Comparison of ENCODE assay signal across 8 cellular contexts in the genomic region with DNA sequence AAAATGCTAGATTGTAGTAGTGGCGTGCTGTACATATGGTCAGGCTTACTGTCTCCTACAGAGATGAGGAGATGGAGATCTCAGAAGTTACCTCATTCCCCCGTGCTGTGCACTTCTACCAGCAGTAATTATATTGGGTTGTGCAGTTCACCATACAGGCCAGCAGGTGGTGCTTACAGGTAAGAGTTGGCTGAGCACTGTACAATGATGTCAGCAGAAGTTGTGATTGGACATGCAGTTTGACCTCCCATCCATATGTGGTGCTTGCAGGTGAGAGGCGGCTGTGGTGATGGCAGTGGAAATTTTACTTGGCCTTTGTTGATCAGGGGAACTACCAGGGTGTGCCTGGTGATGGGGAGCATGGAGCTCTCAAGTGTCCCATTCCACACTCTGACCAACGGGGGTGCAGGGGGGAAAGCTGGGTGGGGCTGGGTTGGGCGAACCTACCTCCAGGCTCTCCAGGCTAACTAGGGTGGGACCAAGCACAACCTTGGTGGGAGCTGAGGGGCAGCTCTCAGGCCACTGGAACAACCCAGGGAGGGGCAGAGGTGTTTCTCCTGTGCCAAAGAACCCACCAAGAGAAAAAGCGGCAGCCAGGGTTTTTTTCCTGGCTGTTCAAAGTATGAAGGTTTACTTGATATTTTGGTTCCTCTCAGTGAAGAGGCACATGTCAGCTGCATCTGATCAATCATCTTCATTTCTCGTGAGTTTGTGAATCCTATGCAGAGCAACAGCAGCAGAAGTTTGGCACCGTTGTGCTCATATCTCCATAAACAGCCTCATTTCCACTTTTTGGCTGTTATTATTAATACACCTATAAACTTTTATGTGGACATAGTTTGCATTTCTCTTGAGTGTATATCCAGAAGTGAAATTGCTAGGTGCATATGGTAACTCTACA.
DNase-seq lines count a peak whose midpoint lies in the region; ATAC-seq, FAIRE-seq and TF ChIP-seq lines count a peak whose summit lies in the region.
"Had no signal": no experiment of that assay in that cellular context is flagged by ENCODE, and none has a peak within 500 bp of the region (broad histone marks: within the 10 kb centered on the region; RNA-seq: fewer than 3 reads in every experiment).

No MANE protein-coding gene starts in this region.

- in situ Hi-C loops in G401 (cut with HindIII; ENCODE audit: low sequenced_read_pairs), result no loop called here
- in situ Hi-C loops in GM12878 (cut with MboI), result no loop called here

- SMC1A ChIA-PET in GM12878 (lab: Charles Lee; ENCODE audit: uncharacterized antibody, unreplicated experiment), result interaction anchor here (0.7 to 1.4 kb wide), 5 partner anchors 10 to 249 kb away, joined by 3 to 4 read pairs (median 3); no protein-coding TSS in a partner anchor

- TF ChIP-seq RAD21 in GM12878 (IDR thresholded peaks at IDR 0.05; ENCODE audit: insufficient read depth, low read depth, low read length), result peak; percentile 92

- DNase-seq in G401 (ENCODE audit: low spot score) (peak; percentile 13), PC-3 (peak; percentile 78), GM12878 (ENCODE audit: low read depth, low spot score) (peak; percentile 31), left colon (peak; percentile 25 to 55)
- peak; percentile 11 for DNase-seq in stimulated activated CD8-positive, alpha-beta memory T cell treated with anti-CD3 and anti-CD28 coated beads, Interleukin-4, amount 100 ng/mL, for 24 hours (ENCODE audit: low read depth)

- intact Hi-C loops in PC-3 (cut with micrococcal nuclease) (loop anchor here (5.0 kb wide), 1 partner anchor 133 kb away; a partner anchor contains a TSS), GM12878 (cut with micrococcal nuclease; ENCODE audit: unreplicated experiment) (loop anchor here (1.0 to 5.0 kb wide), 5 partner anchors 133 to 369 kb away; no protein-coding TSS in a partner anchor), left colon (cut with DNase I, micrococcal nuclease) (no loop called here)

- BruUV-seq in PC-3 (replicated peaks; lab: Mats Ljungman, UMichigan) (no TSS peak), GM12878 (replicated peaks; lab: Mats Ljungman, UMichigan) (no TSS peak)

- no peak for TF ChIP-seq EP300 in GM12878 (IDR thresholded peaks at IDR 0.05; ENCODE audit: borderline replicate concordance in 1 of 2, control insufficient read depth in 1 of 2, low read depth in 2 of 2, low read length in 2 of 2)

- no peak overlapping the region for H3K4me3 ChIP-seq in PC-3 (ENCODE audit: low read length)
- no peak overlapping the region for H3K4me3 ChIP-seq in GM12878

- H3K27me3 ChIP-seq in PC-3 (ENCODE audit: low read length), result peaks cover 16% of the 10 kb centered on the region
- H3K27me3 ChIP-seq in GM12878 (replicated peaks in 1 of 2; ENCODE audit: control insufficient read depth in 2 of 2, insufficient read depth in 2 of 2, low read length in 1 of 2), result no peaks in the 10 kb centered on the region

- H3K4me2 ChIP-seq in PC-3 (ENCODE audit: low read length) (no peak overlapping the region), GM12878 (ENCODE audit: control insufficient read depth, insufficient read depth) (0 out of 2 replicates have a peak overlapping the region, but pooled peaks have one; percentile 42)

- ATAC-seq in GM19438 (IDR thresholded peaks at IDR 0.05; ENCODE audit: low read depth, unreplicated experiment) (peak; percentile 100), HG03378 (IDR thresholded peaks at IDR 0.05; ENCODE audit: unreplicated experiment) (peak; percentile 100), PC-3 (peak; percentile 86), GM12878 (peak; percentile 100), left colon (peak; percentile 89)

- 43% methylated on average over 7 of the region's 8 CpGs for WGBS in GM12878 (ENCODE audit: insufficient coverage, insufficient replicate concordance, low lambda C conversion rate, missing lambda C conversion rate)

- RAD21 ChIA-PET in GM12878 (lab: Charles Lee; ENCODE audit: unreplicated experiment), result no interaction called here

- TF ChIP-seq POLR2A in GM12878 (IDR thresholded peaks at IDR 0.05; ENCODE audit: low read depth, low read length), result no peak

- peak; percentile 87 for TF ChIP-seq CTCF in PC-3 (conservative IDR thresholded peaks at IDR 0.05; ENCODE audit: low read depth, low read length)
- TF ChIP-seq CTCF in GM12878 (IDR thresholded peaks at IDR 0.05 in 2 of 3, conservative IDR thresholded peaks at IDR 0.05 in 1 of 3; ENCODE audit: control insufficient read depth in 2 of 3, extremely low read depth in 1 of 3, insufficient read depth in 1 of 3, low read depth in 3 of 3, low read length in 3 of 3), result peak; percentile 76 to 89 (median 87); a peak in 5 of 6 replicates

- H4K20me1 ChIP-seq in PC-3 (ENCODE audit: low read length), result no peaks in the 10 kb centered on the region
- H4K20me1 ChIP-seq in GM12878 (ENCODE audit: control insufficient read depth, insufficient read depth), result no peaks in the 10 kb centered on the region

- peak; percentile 95 for FAIRE-seq in GM12878 (lab: Jason Lieb, UNC)
- FAIRE-seq: colon had no signal

- H3K9ac ChIP-seq in PC-3 (ENCODE audit: low read length), result no peak overlapping the region
- no peak overlapping the region for H3K9ac ChIP-seq in GM12878 (ENCODE audit: control insufficient read depth, insufficient read depth, low read length)

- POLR2A ChIA-PET in PC-3 (lab: Charles Lee; ENCODE audit: unreplicated experiment), result no interaction called here
- POLR2A ChIA-PET in GM12878 (lab: Charles Lee), result no interaction called here

- H3K27ac ChIP-seq in PC-3 (ENCODE audit: low read length), result no peak overlapping the region
- H3K27ac ChIP-seq in GM12878 (ENCODE audit: control insufficient read depth, insufficient read depth), result no peak overlapping the region

- H3K9me2 ChIP-seq in PC-3 (replicated peaks; ENCODE audit: low read length), result no peaks in the 10 kb centered on the region

- no peaks in the 10 kb centered on the region for H3K36me3 ChIP-seq in PC-3 (ENCODE audit: low read depth, low read length)
- H3K36me3 ChIP-seq in GM12878 (ENCODE audit: control insufficient read depth in 2 of 2, insufficient read depth in 2 of 2, low read length in 1 of 2), result no peaks in the 10 kb centered on the region

- CTCF ChIA-PET in PC-3 (lab: Charles Lee), result no interaction called here
- CTCF ChIA-PET in GM12878 (lab: Yijun Ruan, JAX), result interaction anchor here (0.6 to 1.1 kb wide), 5 partner anchors 13 to 895 kb away, joined by 3 to 4 read pairs (median 3); no protein-coding TSS in a partner anchor

- H2AFZ ChIP-seq in PC-3 (ENCODE audit: low read length) (no peak overlapping the region), GM12878 (ENCODE audit: control insufficient read depth, low read depth, low read length) (no peak overlapping the region)

- no peaks in the 10 kb centered on the region for H3K4me1 ChIP-seq in PC-3 (ENCODE audit: insufficient read depth, low read length)
- no peaks in the 10 kb centered on the region for H3K4me1 ChIP-seq in GM12878 (ENCODE audit: control insufficient read depth, insufficient read depth, low read length)

- H3K9me3 ChIP-seq in PC-3 (ENCODE audit: low read length) (no peaks in the 10 kb centered on the region), GM12878 (replicated peaks; ENCODE audit: control insufficient read depth, insufficient read depth, low read length) (no peaks in the 10 kb centered on the region)

- H3F3A ChIP-seq in PC-3 (ENCODE audit: low read length, unreplicated experiment), result no peaks in the 10 kb centered on the region

- H3K79me2 ChIP-seq in PC-3 (ENCODE audit: low read length) (no peaks in the 10 kb centered on the region), GM12878 (ENCODE audit: control insufficient read depth, insufficient read depth, low read length) (no peaks in the 10 kb centered on the region)

TF ChIP-seq in GM12878, 131 proteins besides CTCF, POLR2A, EP300 and RAD21 (continues in another document):
- 0 out of 2 replicates have a peak, but pooled peaks have one; percentile 38 for TF ChIP-seq YY1 (IDR thresholded peaks at IDR 0.05; ENCODE audit: low read depth, low read length)
- TF ChIP-seq SMARCA5 (IDR thresholded peaks at IDR 0.05), result 0 out of 2 replicates have a peak, but pooled peaks have one; percentile 28
- TF ChIP-seq SMC3 (IDR thresholded peaks at IDR 0.05; ENCODE audit: borderline replicate concordance, low read length), result peak; percentile 86
- TF ChIP-seq, protein P1, sequence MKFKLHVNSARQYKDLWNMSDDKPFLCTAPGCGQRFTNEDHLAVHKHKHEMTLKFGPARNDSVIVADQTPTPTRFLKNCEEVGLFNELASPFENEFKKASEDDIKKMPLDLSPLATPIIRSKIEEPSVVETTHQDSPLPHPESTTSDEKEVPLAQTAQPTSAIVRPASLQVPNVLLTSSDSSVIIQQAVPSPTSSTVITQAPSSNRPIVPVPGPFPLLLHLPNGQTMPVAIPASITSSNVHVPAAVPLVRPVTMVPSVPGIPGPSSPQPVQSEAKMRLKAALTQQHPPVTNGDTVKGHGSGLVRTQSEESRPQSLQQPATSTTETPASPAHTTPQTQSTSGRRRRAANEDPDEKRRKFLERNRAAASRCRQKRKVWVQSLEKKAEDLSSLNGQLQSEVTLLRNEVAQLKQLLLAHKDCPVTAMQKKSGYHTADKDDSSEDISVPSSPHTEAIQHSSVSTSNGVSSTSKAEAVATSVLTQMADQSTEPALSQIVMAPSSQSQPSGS (IDR thresholded peaks at IDR 0.05; ENCODE audit: low read length), result peak; percentile 75
- no peak for TF ChIP-seq POU2F2 (IDR thresholded peaks at IDR 0.05; ENCODE audit: borderline replicate concordance, low read depth, low read length)
- TF ChIP-seq ATF7 (IDR thresholded peaks at IDR 0.05; ENCODE audit: low read depth), result peak; percentile 88

Comparison
In these comparisons a context has a peak if more than half of its experiments do, and no peak if none do; other contexts are left out.
1. DNase-seq: peak in every context shown above with its lines; median percentile 78 in PC-3; 40 in left colon; 31 in GM12878; 13 in G401; 11 in stimulated activated CD8-positive, alpha-beta memory T cell treated with anti-CD3 and anti-CD28 coated beads, Interleukin-4, amount 100 ng/mL, for 24 hours.
2. intact Hi-C loops: an anchor here in PC-3 (5.0 kb wide) and GM12878 (1.0 to 5.0 kb wide); none called in left colon.